In genomic region chr13:73081256-73081915, GRCh38 we compare ENCODE assay signal across 16 cellular contexts.
"Had no signal": no experiment of that assay in that cellular context is flagged by ENCODE, and none has a peak within 500 bp of the region (broad histone marks: within the 10 kb centered on the region; RNA-seq: fewer than 3 reads in every experiment).

No MANE protein-coding gene starts in this region.

- H3K4me1 ChIP-seq: ascending aorta, esophagus muscularis mucosa had no signal

- H3K27ac Mint-ChIP-seq: activated CD4-positive, alpha-beta T cell treated with anti-CD3 and anti-CD28 coated beads, Interleukin-2, amount 10 ng/mL, durations not matched to agents 7 days and 5 days; activated naive CD4-positive, alpha-beta T cell treated with anti-CD3 and anti-CD28 coated beads for 36 hours; activated naive CD8-positive, alpha-beta T cell treated with anti-CD3 and anti-CD28 coated beads, Interleukin-2, amount 50 U/mL, for 24 hours; activated T-helper 2 cell treated with anti-CD3 and anti-CD28 coated beads, Interferon-gamma antibody, Interleukin-2, Interleukin-4, amounts not matched to agents 10 μg/mL and 5 μg/mL and 100 μg/mL, durations not matched to agents 14 hours and 24 hours and 36 hours; natural killer cell; stimulated activated naive B cell treated with anti-CD40 and anti-IgM and Interleukin-4, amounts not matched to agents 10 μg/mL and 1 μg/mL and 100 μg/mL, for 72 hours had no signal

- H3K9me3 ChIP-seq: ascending aorta had no signal

- H3K27me3 ChIP-seq: ascending aorta, esophagus muscularis mucosa had no signal

- ATAC-seq: activated naive CD8-positive, alpha-beta T cell treated with anti-CD3 and anti-CD28 coated beads, Interleukin-2, amount 50 U/mL, for 24 hours; left cardiac atrium; natural killer cell; stimulated activated naive B cell treated with anti-CD40 and anti-IgM and Interleukin-4, amounts not matched to agents 10 μg/mL and 1 μg/mL and 100 μg/mL, for 72 hours had no signal

- H3K9me3 Mint-ChIP-seq: activated CD4-positive, alpha-beta T cell treated with anti-CD3 and anti-CD28 coated beads, Interleukin-2, amount 10 ng/mL, durations not matched to agents 7 days and 5 days; activated naive CD4-positive, alpha-beta T cell treated with anti-CD3 and anti-CD28 coated beads for 36 hours; activated naive CD8-positive, alpha-beta T cell treated with anti-CD3 and anti-CD28 coated beads, Interleukin-2, amount 50 U/mL, for 24 hours; activated T-helper 2 cell treated with anti-CD3 and anti-CD28 coated beads, Interferon-gamma antibody, Interleukin-2, Interleukin-4, amounts not matched to agents 10 μg/mL and 5 μg/mL and 100 μg/mL, durations not matched to agents 14 hours and 24 hours and 36 hours; natural killer cell; stimulated activated naive B cell treated with anti-CD40 and anti-IgM and Interleukin-4, amounts not matched to agents 10 μg/mL and 1 μg/mL and 100 μg/mL, for 72 hours had no signal

- H3K4me3 Mint-ChIP-seq: activated CD4-positive, alpha-beta T cell treated with anti-CD3 and anti-CD28 coated beads, Interleukin-2, amount 10 ng/mL, durations not matched to agents 7 days and 5 days; activated naive CD4-positive, alpha-beta T cell treated with anti-CD3 and anti-CD28 coated beads for 36 hours; activated naive CD8-positive, alpha-beta T cell treated with anti-CD3 and anti-CD28 coated beads, Interleukin-2, amount 50 U/mL, for 24 hours; natural killer cell; stimulated activated naive B cell treated with anti-CD40 and anti-IgM and Interleukin-4, amounts not matched to agents 10 μg/mL and 1 μg/mL and 100 μg/mL, for 72 hours had no signal

- DNase-seq: activated CD4-positive, alpha-beta T cell treated with anti-CD3 and anti-CD28 coated beads, Interleukin-2, amount 10 ng/mL, durations not matched to agents 7 days and 5 days; activated CD4-positive, CD25-positive, alpha-beta regulatory T cell; activated naive CD4-positive, alpha-beta T cell treated with anti-CD3 and anti-CD28 coated beads for 36 hours; activated naive CD8-positive, alpha-beta T cell treated with anti-CD3 and anti-CD28 coated beads, Interleukin-2, amount 50 U/mL, for 24 hours; activated T-cell treated with anti-CD3 and anti-CD28 coated beads for 4 hours; left cardiac atrium; natural killer cell; posterior cingulate gyrus; stimulated activated CD4-positive, alpha-beta T cell treated with anti-CD3 and anti-CD28 coated beads, Interleukin-15, amount 100 ng/mL, for 24 hours; stimulated activated CD4-positive, alpha-beta T cell treated with anti-CD3 and anti-CD28 coated beads, Interleukin-4, amount 100 ng/mL, for 1 hour; stimulated activated naive B cell treated with anti-CD40 and anti-IgM and Interleukin-4, amounts not matched to agents 10 μg/mL and 1 μg/mL and 100 μg/mL, for 72 hours; substantia nigra had no signal

- H3K4me1 Mint-ChIP-seq: activated CD4-positive, alpha-beta T cell treated with anti-CD3 and anti-CD28 coated beads, Interleukin-2, amount 10 ng/mL, durations not matched to agents 7 days and 5 days; activated naive CD8-positive, alpha-beta T cell treated with anti-CD3 and anti-CD28 coated beads, Interleukin-2, amount 50 U/mL, for 24 hours; natural killer cell; stimulated activated naive B cell treated with anti-CD40 and anti-IgM and Interleukin-4, amounts not matched to agents 10 μg/mL and 1 μg/mL and 100 μg/mL, for 72 hours had no signal

- H3K4me3 ChIP-seq: ascending aorta, esophagus muscularis mucosa, SK-N-MC had no signal

- H3K36me3 Mint-ChIP-seq: natural killer cell; stimulated activated naive B cell treated with anti-CD40 and anti-IgM and Interleukin-4, amounts not matched to agents 10 μg/mL and 1 μg/mL and 100 μg/mL, for 72 hours had no signal

- H3K27ac ChIP-seq: ascending aorta, esophagus muscularis mucosa, SK-N-MC had no signal
